ENCODE assay signal across 23 cellular contexts in the genomic region with DNA sequence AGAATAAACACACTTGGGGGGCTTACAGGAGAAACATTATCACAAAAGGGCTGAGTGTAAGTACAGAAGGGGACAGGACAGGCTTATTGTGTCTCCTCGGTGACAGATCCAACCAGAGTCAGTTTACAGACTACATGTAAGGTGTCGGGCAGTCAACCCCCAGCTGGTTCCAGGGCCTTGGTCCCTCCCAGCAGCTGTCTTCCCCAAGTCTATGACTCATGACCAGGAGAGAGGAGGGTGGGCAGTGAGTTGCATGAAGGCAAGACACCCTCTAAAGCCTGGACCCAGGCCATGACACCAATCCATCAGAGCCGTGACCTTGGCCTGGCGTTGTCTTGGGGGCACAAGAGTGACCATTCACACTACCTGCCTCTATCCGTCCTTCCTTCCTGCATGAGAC.
"Had no signal": no experiment of that assay in that cellular context is flagged by ENCODE, and none has a peak within 500 bp of the region (broad histone marks: within the 10 kb centered on the region; RNA-seq: fewer than 3 reads in every experiment).

No MANE protein-coding gene starts in this region.

- H3K4me1 ChIP-seq: lower lobe of right lung, pancreas, right lobe of liver, testis, tibial nerve, upper lobe of left lung had no signal

- H3K27me3 Mint-ChIP-seq: effector memory CD8-positive, alpha-beta T cell had no signal

- H3K9me3 ChIP-seq: esophagus squamous epithelium, lower lobe of right lung, neutrophil, pancreas, right lobe of liver, testis, tibial nerve, upper lobe of left lung had no signal

- H3K27me3 ChIP-seq: esophagus squamous epithelium, neutrophil, pancreas, right lobe of liver, testis, tibial nerve, upper lobe of left lung had no signal

- H3K9me3 Mint-ChIP-seq: effector memory CD8-positive, alpha-beta T cell; natural killer cell; stimulated activated memory B cell treated with anti-CD40 and anti-IgM and Interleukin-4, amounts not matched to agents 10 μg/mL and 1 μg/mL and 100 μg/mL, for 72 hours had no signal

- H3K27ac Mint-ChIP-seq: effector memory CD8-positive, alpha-beta T cell; natural killer cell; stimulated activated memory B cell treated with anti-CD40 and anti-IgM and Interleukin-4, amounts not matched to agents 10 μg/mL and 1 μg/mL and 100 μg/mL, for 72 hours had no signal

- H3K27ac ChIP-seq: coronary artery, lower lobe of right lung, neutrophil, pancreas, right lobe of liver, testis, tibial nerve, upper lobe of left lung had no signal

- H3K36me3 Mint-ChIP-seq: natural killer cell; stimulated activated memory B cell treated with anti-CD40 and anti-IgM and Interleukin-4, amounts not matched to agents 10 μg/mL and 1 μg/mL and 100 μg/mL, for 72 hours had no signal

- FAIRE-seq: endometrium, keratinocyte, pancreas, urothelium cell line had no signal

- DNase-seq: dermis blood vessel endothelial cell; effector memory CD8-positive, alpha-beta T cell; esophagus squamous epithelium; foreskin melanocyte; hypothalamus; left ventricle myocardium superior; lower lobe of right lung; natural killer cell; pancreas; right lobe of liver; stimulated activated CD4-positive, alpha-beta T cell treated with anti-CD3 and anti-CD28 coated beads, Interleukin-4, amount 100 ng/mL, for 4 hours; stimulated activated naive CD8-positive, alpha-beta T cell treated with anti-CD3 and anti-CD28 coated beads, Interleukin-15, Interleukin-2, amounts not matched to agents 100 U/mL and 50 U/mL, for 24 hours; substantia nigra; testis; upper lobe of left lung had no signal

- H3K4me3 Mint-ChIP-seq: effector memory CD8-positive, alpha-beta T cell; natural killer cell; stimulated activated memory B cell treated with anti-CD40 and anti-IgM and Interleukin-4, amounts not matched to agents 10 μg/mL and 1 μg/mL and 100 μg/mL, for 72 hours had no signal

- H3K4me2 ChIP-seq: smooth muscle cell had no signal

- H3K36me3 ChIP-seq: esophagus squamous epithelium, lower lobe of right lung, neutrophil, pancreas, right lobe of liver, tibial nerve, upper lobe of left lung had no signal

- H3K4me3 ChIP-seq: coronary artery, esophagus squamous epithelium, lower lobe of right lung, pancreas, right lobe of liver, smooth muscle cell, testis, tibial nerve, upper lobe of left lung had no signal

- H3K4me1 Mint-ChIP-seq: natural killer cell had no signal

- ATAC-seq: effector memory CD8-positive, alpha-beta T cell; left ventricle myocardium superior; lower lobe of right lung; natural killer cell; pancreas; right lobe of liver; stimulated activated memory B cell treated with anti-CD40 and anti-IgM and Interleukin-4, amounts not matched to agents 10 μg/mL and 1 μg/mL and 100 μg/mL, for 72 hours; stimulated activated naive CD8-positive, alpha-beta T cell treated with anti-CD3 and anti-CD28 coated beads, Interleukin-15, Interleukin-2, amounts not matched to agents 100 U/mL and 50 U/mL, for 24 hours had no signal
